ENCODE assay signal across 21 cellular contexts in genomic region chr20:49885558-49886332, GRCh38. TPM values are rescaled to one million over a fixed set of nuclear protein-coding genes. Genes with fewer than 3 reads are reported as not detected.
DNase-seq lines count a peak whose midpoint lies in the region; ATAC-seq, FAIRE-seq and TF ChIP-seq lines count a peak whose summit lies in the region.
"Had no signal": no experiment of that assay in that cellular context is flagged by ENCODE, and none has a peak within 500 bp of the region (broad histone marks: within the 10 kb centered on the region; RNA-seq: fewer than 3 reads in every experiment).

No MANE protein-coding gene starts in this region.

- H4K91ac ChIP-seq in H1 (replicated peaks; ENCODE audit: insufficient read length, low read length), result no peak overlapping the region

- TF ChIP-seq POLR2A in H1 (IDR thresholded peaks at IDR 0.05; ENCODE audit: control extremely low read depth in 1 of 2, low read depth in 2 of 2, low read length in 2 of 2), result no peak

- CTCF ChIA-PET in H1 (lab: Charles Lee; ENCODE audit: partially characterized antibody), result interaction anchor here (0.6 to 12.8 kb wide), 18 partner anchors 8 to 556 kb away, joined by 3 to 199 read pairs (median 6); no protein-coding TSS in a partner anchor

- H3K23me2 ChIP-seq in H1 (ENCODE audit: low read depth, low read length), result peaks cover 1% of the 10 kb centered on the region; the same call in 1 of the 2 replicates

- WGBS in H1 (ENCODE audit: extremely low coverage in 1 of 2, insufficient coverage in 1 of 2, insufficient read length in 1 of 2, insufficient replicate concordance in 2 of 2, low coverage in 1 of 2, low lambda C conversion rate in 2 of 2, missing lambda C conversion rate in 1 of 2), 2 experiments, result 84% methylated on average over 16 of the region's 16 CpGs; no CpG with 5 or more reads in 1 of the 2 experiments

- no peaks in the 10 kb centered on the region for H3K79me2 ChIP-seq in H1 (ENCODE audit: control insufficient read depth in 1 of 2, insufficient read depth in 2 of 2, low read length in 2 of 2)

- peaks cover 26% of the 10 kb centered on the region for H3K4me1 Mint-ChIP-seq in stimulated activated effector memory CD8-positive, alpha-beta T cell treated with anti-CD3 and anti-CD28 coated beads, Interleukin-12 subunit alpha, Interleukin-12 subunit beta, amount 100 ng/mL, for 72 hours
- peaks cover 36% of the 10 kb centered on the region for H3K4me1 Mint-ChIP-seq in type B pancreatic cell (ENCODE audit: unreplicated experiment)

- DNase-seq in NCI-H146 (lab: John Stamatoyannopoulos, UW) (peak; percentile 13), NCI-H146 treated with DMSO at 0.1 percent for 48 hours (lab: John Stamatoyannopoulos, UW; ENCODE audit: unreplicated experiment) (no peak), HTR-8/SVneo (ENCODE audit: insufficient read length, low spot score) (no peak), H1 (ENCODE audit: low read depth in 1 of 2, low spot score in 2 of 2) (no peak), kidney (no peak), type B pancreatic cell (ENCODE audit: extremely low spot score, unreplicated experiment) (no peak), middle frontal gyrus (ENCODE audit: extremely low spot score, low spot score) (no peak)
- DNase-seq in stimulated activated effector memory CD8-positive, alpha-beta T cell treated with anti-CD3 and anti-CD28 coated beads, Interleukin-12 subunit alpha, Interleukin-12 subunit beta, amount 100 ng/mL, for 72 hours (ENCODE audit: low spot score in 2 of 2), result no peak
- DNase-seq: activated naive CD8-positive, alpha-beta T cell treated with anti-CD3 and anti-CD28 coated beads for 36 hours; DMS 273 treated with DMSO at 0.1 percent for 48 hours; effector CD8-positive, alpha-beta T cell; GDM1; NCI-H187; NCI-H510A; RPMI8226; small intestine; stimulated activated CD4-positive, alpha-beta T cell treated with anti-CD3 and anti-CD28 coated beads, Interleukin-2, amount 100 ng/mL, for 48 hours; upper lobe of right lung had no signal

- H3K4me3 ChIP-seq in H1 (ENCODE audit: extremely low read depth in 1 of 4, insufficient read depth in 2 of 4, low read depth in 3 of 4, low read length in 4 of 4), result no peak overlapping the region
- no peak overlapping the region for H3K4me3 ChIP-seq in kidney (ENCODE audit: low read length in 2 of 2)
- H3K4me3 ChIP-seq: upper lobe of right lung had no signal

- H3K9me3 ChIP-seq in H1 (ENCODE audit: insufficient read depth in 2 of 2, low read depth in 1 of 2, low read length in 1 of 2) (no peaks in the 10 kb centered on the region), kidney (ENCODE audit: control insufficient read depth in 1 of 2, low read length in 2 of 2) (no peaks in the 10 kb centered on the region)
- H3K9me3 ChIP-seq: upper lobe of right lung had no signal

- no peaks in the 10 kb centered on the region for H3K79me1 ChIP-seq in H1 (ENCODE audit: low read depth, low read length)

- no peak overlapping the region for H3K18ac ChIP-seq in H1 (ENCODE audit: extremely low read depth, low read length)

- no peak for TF ChIP-seq RAD21 in H1 (IDR thresholded peaks at IDR 0.05 in 1 of 2, conservative IDR thresholded peaks at IDR 0.05 in 1 of 2; ENCODE audit: low read depth in 2 of 2, low read length in 2 of 2)

- H2AK5ac ChIP-seq in H1 (ENCODE audit: low read depth, low read length), result no peak overlapping the region

- no peaks in the 10 kb centered on the region for H3K27me3 ChIP-seq in H1 (replicated peaks in 1 of 4; ENCODE audit: control insufficient read depth in 3 of 4, extremely low read depth in 1 of 4, insufficient read depth in 3 of 4, low read length in 3 of 4)
- H3K27me3 ChIP-seq: upper lobe of right lung had no signal

- ATAC-seq in stimulated activated effector memory CD8-positive, alpha-beta T cell treated with anti-CD3 and anti-CD28 coated beads, Interleukin-12 subunit alpha, Interleukin-12 subunit beta, amount 100 ng/mL, for 72 hours, result no peak
- ATAC-seq: upper lobe of right lung had no signal

- H3K23ac ChIP-seq in H1 (ENCODE audit: insufficient read length), result no peak overlapping the region

- H3K36me3 ChIP-seq in H1 (ENCODE audit: control insufficient read depth in 2 of 4, insufficient read depth in 4 of 4, low read length in 3 of 4) (peaks cover 0 to 12% (median 0%) of the 10 kb centered on the region in 4 experiments; a peak in 2 of 8 replicates), kidney (ENCODE audit: control insufficient read depth in 1 of 2, insufficient read depth in 2 of 2, low read length in 2 of 2) (peaks cover 13 to 27% of the 10 kb centered on the region in 2 donors)

- H3K27ac Mint-ChIP-seq in stimulated activated effector memory CD8-positive, alpha-beta T cell treated with anti-CD3 and anti-CD28 coated beads, Interleukin-12 subunit alpha, Interleukin-12 subunit beta, amount 100 ng/mL, for 72 hours, result peak overlapping the region; percentile 81
- H3K27ac Mint-ChIP-seq in type B pancreatic cell, result no peak overlapping the region
- H3K27ac Mint-ChIP-seq: activated naive CD8-positive, alpha-beta T cell treated with anti-CD3 and anti-CD28 coated beads for 36 hours; stimulated activated naive CD8-positive, alpha-beta T cell treated with anti-CD3 and anti-CD28 coated beads, Interleukin-15, Interleukin-2, amounts not matched to agents 100 ng/mL and 50 ng/mL, for 24 hours had no signal

- H3K9ac ChIP-seq in H1 (replicated peaks in 1 of 4; ENCODE audit: extremely low read depth in 1 of 4, low read depth in 3 of 4, low read length in 3 of 4) (no peak overlapping the region; a peak in 2 of 7 replicates), kidney (ENCODE audit: low read length in 2 of 2) (no peak overlapping the region)

- H2BK20ac ChIP-seq in H1 (ENCODE audit: low read length), result no peak overlapping the region

- TF ChIP-seq EP300 in H1 (IDR thresholded peaks at IDR 0.05; ENCODE audit: borderline replicate concordance in 1 of 2, low read depth in 2 of 2, low read length in 2 of 2), result no peak

- intact Hi-C loops in kidney (cut with DNase I), result no loop called here

- H3K36me3 Mint-ChIP-seq in stimulated activated effector memory CD8-positive, alpha-beta T cell treated with anti-CD3 and anti-CD28 coated beads, Interleukin-12 subunit alpha, Interleukin-12 subunit beta, amount 100 ng/mL, for 72 hours, result peaks cover 82% of the 10 kb centered on the region
- H3K36me3 Mint-ChIP-seq in type B pancreatic cell, result peaks cover 4% of the 10 kb centered on the region

- H2BK5ac ChIP-seq in H1 (ENCODE audit: low read depth, low read length), result no peak overlapping the region

- H4K20me1 ChIP-seq in H1 (replicated peaks in 1 of 2; ENCODE audit: control insufficient read depth in 1 of 2, insufficient read depth in 2 of 2, low read length in 2 of 2), result peaks cover 2 to 8% of the 10 kb centered on the region in 2 experiments

- H4K8ac ChIP-seq in H1 (ENCODE audit: extremely low read depth, insufficient read depth, low read length), result no peak overlapping the region

- H2BK15ac ChIP-seq in H1 (ENCODE audit: low read length), result no peak overlapping the region

- TF ChIP-seq CTCF in H1 (IDR thresholded peaks at IDR 0.05; ENCODE audit: control extremely low read depth in 1 of 3, insufficient read depth in 1 of 3, low read depth in 1 of 3, low read length in 3 of 3) (no peak), kidney (IDR thresholded peaks at IDR 0.05; ENCODE audit: borderline replicate concordance, extremely low read depth, insufficient read depth) (no peak), type B pancreatic cell (conservative IDR thresholded peaks at IDR 0.05) (no peak)

- no peak overlapping the region for H3K4ac ChIP-seq in H1 (replicated peaks; ENCODE audit: insufficient read length, low read depth, low read length)

- H2AFZ ChIP-seq in H1 (ENCODE audit: low read length), result no peak overlapping the region

- peaks cover 0 to 12% (median 6%) of the 10 kb centered on the region in 4 experiments; a peak in 5 of 7 replicates for H3K4me1 ChIP-seq in H1 (replicated peaks in 1 of 4; ENCODE audit: control insufficient read depth in 3 of 4, insufficient read depth in 4 of 4, low read length in 3 of 4)
- H3K4me1 ChIP-seq in kidney (ENCODE audit: control insufficient read depth in 1 of 2, insufficient read depth in 1 of 2, low read depth in 1 of 2, low read length in 2 of 2), result peaks cover 0 to 12% of the 10 kb centered on the region in 2 donors

- FAIRE-seq in HTR-8/SVneo (lab: Jason Lieb, UNC), result peak; percentile 38
- FAIRE-seq in H1 (lab: Jason Lieb, UNC), result no peak
- FAIRE-seq in kidney (lab: Jason Lieb, UNC), result no peak
- FAIRE-seq: small intestine had no signal

- H2BK120ac ChIP-seq in H1 (replicated peaks; ENCODE audit: low read depth, low read length), result no peak overlapping the region

- H3K9me3 Mint-ChIP-seq in stimulated activated effector memory CD8-positive, alpha-beta T cell treated with anti-CD3 and anti-CD28 coated beads, Interleukin-12 subunit alpha, Interleukin-12 subunit beta, amount 100 ng/mL, for 72 hours, result no peaks in the 10 kb centered on the region
- no peaks in the 10 kb centered on the region for H3K9me3 Mint-ChIP-seq in type B pancreatic cell
- H3K9me3 Mint-ChIP-seq: activated naive CD8-positive, alpha-beta T cell treated with anti-CD3 and anti-CD28 coated beads for 36 hours; stimulated activated naive CD8-positive, alpha-beta T cell treated with anti-CD3 and anti-CD28 coated beads, Interleukin-15, Interleukin-2, amounts not matched to agents 100 ng/mL and 50 ng/mL, for 24 hours had no signal

- no peaks in the 10 kb centered on the region for H3K27me3 Mint-ChIP-seq in type B pancreatic cell
- H3K27me3 Mint-ChIP-seq: activated naive CD8-positive, alpha-beta T cell treated with anti-CD3 and anti-CD28 coated beads for 36 hours; stimulated activated naive CD8-positive, alpha-beta T cell treated with anti-CD3 and anti-CD28 coated beads, Interleukin-15, Interleukin-2, amounts not matched to agents 100 ng/mL and 50 ng/mL, for 24 hours had no signal

- no peak overlapping the region for H2BK12ac ChIP-seq in H1 (ENCODE audit: low read depth, low read length)

- H4K5ac ChIP-seq in H1 (ENCODE audit: insufficient read length, low read depth, low read length), result no peak overlapping the region

- no peak overlapping the region for H3K56ac ChIP-seq in H1 (replicated peaks; ENCODE audit: insufficient read length, low read depth, low read length)

- no peak overlapping the region for H3K4me3 Mint-ChIP-seq in stimulated activated effector memory CD8-positive, alpha-beta T cell treated with anti-CD3 and anti-CD28 coated beads, Interleukin-12 subunit alpha, Interleukin-12 subunit beta, amount 100 ng/mL, for 72 hours
- no peak overlapping the region for H3K4me3 Mint-ChIP-seq in type B pancreatic cell
- H3K4me3 Mint-ChIP-seq: activated naive CD8-positive, alpha-beta T cell treated with anti-CD3 and anti-CD28 coated beads for 36 hours; stimulated activated naive CD8-positive, alpha-beta T cell treated with anti-CD3 and anti-CD28 coated beads, Interleukin-15, Interleukin-2, amounts not matched to agents 100 ng/mL and 50 ng/mL, for 24 hours had no signal

- no peak overlapping the region for H3K4me2 ChIP-seq in H1 (ENCODE audit: insufficient read depth in 1 of 2, low read depth in 2 of 2, low read length in 2 of 2)

- no peak overlapping the region for H3K14ac ChIP-seq in H1 (ENCODE audit: insufficient read length)

- POLR2A ChIA-PET in H1 (lab: Charles Lee; ENCODE audit: partially characterized antibody), result interaction anchor here (1.2 to 1.4 kb wide), 2 partner anchors 18 to 275 kb away, joined by 4 read pairs; no protein-coding TSS in a partner anchor

- H3K27ac ChIP-seq in H1 (ENCODE audit: low read depth, low read length) (no peak overlapping the region), kidney (ENCODE audit: low read depth in 2 of 2, low read length in 2 of 2) (no peak overlapping the region)
- H3K27ac ChIP-seq: 22Rv1, HL-60 had no signal

RNA-seq across cellular contexts. Expression of gene SPATA2, which starts 29.6 kb away (rescaled TPM):
- 11.9 and 13.0 TPM in 2 replicates for total RNA-seq in H1 (2021; fragmentation: NEBNext Ultra II Directional; extraction: Animal tissue kit (Norgen Biotek cat#: 25700))
- 11.0 and 15.4 TPM in 2 replicates for polyA plus RNA-seq in H1 (2011; rRNA removed)
- polyA plus RNA-seq in H1 (2011; cell fraction: cytosol; rRNA removed), result 6.4 TPM
- 7.7 TPM for polyA plus RNA-seq in H1 (2011; cell fraction: nucleus; rRNA removed)
- polyA plus RNA-seq in H1 (2012, experiment 1 of 2), result 10.4 to 11.7 TPM (median 11.1 TPM) in 4 replicates
- polyA plus RNA-seq in H1 (2012, experiment 2 of 2), result 12.2 TPM
- polyA plus RNA-seq in H1 (2013, experiment 1 of 2), result 10.6 TPM
- polyA plus RNA-seq in H1 (2013, experiment 2 of 2), result 10.6 TPM
- 6.1 and 8.1 TPM in 2 replicates for polyA minus RNA-seq in H1 (2011; rRNA and poly(A)+ RNA removed)
- 6.4 TPM for polyA minus RNA-seq in H1 (2011; cell fraction: cytosol; rRNA and poly(A)+ RNA removed)
- polyA minus RNA-seq in H1 (2011; cell fraction: nucleus; rRNA and poly(A)+ RNA removed), result 6.7 TPM
- total RNA-seq in kidney, result 9.0 TPM
- 5.8 TPM for polyA plus RNA-seq in kidney (ENCODE audit: insufficient read depth, low read depth, low replicate concordance)
- total RNA-seq in type B pancreatic cell (ENCODE audit: low replicate concordance), result 9.2 and 11.3 TPM in 2 replicates

RNA-seq across cellular contexts. Expression of gene RNF114, which starts 50.5 kb away (rescaled TPM):
- total RNA-seq in H1 (2021; fragmentation: NEBNext Ultra II Directional; extraction: Animal tissue kit (Norgen Biotek cat#: 25700)), result 81.7 and 82.0 TPM in 2 replicates
- 89.9 and 158 TPM in 2 replicates for polyA plus RNA-seq in H1 (2011; rRNA removed)
- 160 TPM for polyA plus RNA-seq in H1 (2011; cell fraction: cytosol; rRNA removed)
- polyA plus RNA-seq in H1 (2011; cell fraction: nucleus; rRNA removed), result 99.9 TPM
- 66.8 to 91.7 TPM (median 75.1 TPM) in 4 replicates for polyA plus RNA-seq in H1 (2012, experiment 1 of 2)
- polyA plus RNA-seq in H1 (2012, experiment 2 of 2), result 39.6 TPM
- polyA plus RNA-seq in H1 (2013, experiment 1 of 2), result 51.2 TPM
- polyA plus RNA-seq in H1 (2013, experiment 2 of 2), result 51.8 TPM
- polyA minus RNA-seq in H1 (2011; rRNA and poly(A)+ RNA removed), result 62.2 and 63.1 TPM in 2 replicates
- 69.6 TPM for polyA minus RNA-seq in H1 (2011; cell fraction: cytosol; rRNA and poly(A)+ RNA removed)
- polyA minus RNA-seq in H1 (2011; cell fraction: nucleus; rRNA and poly(A)+ RNA removed), result 40.6 TPM
- 89.2 TPM for total RNA-seq in kidney
- polyA plus RNA-seq in kidney (ENCODE audit: insufficient read depth, low read depth, low replicate concordance), result 70.7 TPM
- 62.9 and 72.1 TPM in 2 replicates for total RNA-seq in type B pancreatic cell (ENCODE audit: low replicate concordance)
